In genomic region chr16:50024684-50025543, GRCh38 we compare ENCODE assay signal across 8 cellular contexts. TPM values are rescaled to one million over a fixed set of nuclear protein-coding genes. Genes with fewer than 3 reads are reported as not detected.
A peak's percentile ranks its signal among the peaks of the same experiment; 100 is the strongest.
DNase-seq lines count a peak whose midpoint lies in the region; ATAC-seq and TF ChIP-seq lines count a peak whose summit lies in the region.

A gene with protein sequence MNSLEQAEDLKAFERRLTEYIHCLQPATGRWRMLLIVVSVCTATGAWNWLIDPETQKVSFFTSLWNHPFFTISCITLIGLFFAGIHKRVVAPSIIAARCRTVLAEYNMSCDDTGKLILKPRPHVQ (plus strand): TSS chr16:50025225. CDS start chr16:50025316, 91 bp downstream.

- H3K4me3 Mint-ChIP-seq in T-helper 1 cell treated with Interleukin-12 subunit alpha and Interleukin-12 subunit beta and Interleukin-4 antibody, amounts not matched to agents 30 μg/mL and 1 μg/mL, for 36 hours: peak within 1 kb of the TSS; percentile 95

- peaks cover 1% of the 10 kb centered on the region for H3K36me3 Mint-ChIP-seq in T-helper 1 cell treated with Interleukin-12 subunit alpha and Interleukin-12 subunit beta and Interleukin-4 antibody, amounts not matched to agents 30 μg/mL and 1 μg/mL, for 36 hours (ENCODE audit: low read depth)

- TF ChIP-seq CTCF in left ventricle myocardium inferior (IDR thresholded peaks at IDR 0.05; ENCODE audit: borderline replicate concordance): peak; percentile 100
- TF ChIP-seq CTCF in prostate gland (IDR thresholded peaks at IDR 0.05): peak; percentile 99 to 100 (median 100)

- H3K4me1 ChIP-seq in left ventricle myocardium inferior (peaks cover 41% of the 10 kb centered on the region), prostate gland (replicated peaks) (no peaks in the 10 kb centered on the region), urinary bladder (ENCODE audit: insufficient read depth) (no peaks in the 10 kb centered on the region)

- peaks cover 7% of the 10 kb centered on the region for H3K27me3 Mint-ChIP-seq in T-helper 1 cell treated with Interleukin-12 subunit alpha and Interleukin-12 subunit beta and Interleukin-4 antibody, amounts not matched to agents 30 μg/mL and 1 μg/mL, for 36 hours (ENCODE audit: low read depth)

- peak; percentile 90 for DNase-seq in NCI-H1694 (lab: John Stamatoyannopoulos, UW)
- peak; percentile 57 to 97 (median 92) for DNase-seq in amygdala (lab: John Stamatoyannopoulos, UW)
- peak; percentile 93 for DNase-seq in left ventricle myocardium inferior
- peak; percentile 95 for DNase-seq in prostate gland (ENCODE audit: low spot score)

- peaks cover 19% of the 10 kb centered on the region for H3K4me1 Mint-ChIP-seq in T-helper 1 cell treated with Interleukin-12 subunit alpha and Interleukin-12 subunit beta and Interleukin-4 antibody, amounts not matched to agents 30 μg/mL and 1 μg/mL, for 36 hours (ENCODE audit: low read depth)

- H3K27me3 ChIP-seq in left ventricle myocardium inferior (ENCODE audit: low read depth): peaks cover 4% of the 10 kb centered on the region
- no peaks in the 10 kb centered on the region for H3K27me3 ChIP-seq in prostate gland (replicated peaks; ENCODE audit: insufficient read depth)

- TF ChIP-seq POLR2A in GM15510 (IDR thresholded peaks at IDR 0.05; ENCODE audit: borderline replicate concordance, extremely low read depth, insufficient read length): peak; percentile 70
- TF ChIP-seq POLR2A in prostate gland (IDR thresholded peaks at IDR 0.05): peak; percentile 49

- H3K36me3 ChIP-seq in left ventricle myocardium inferior: peaks cover 2% of the 10 kb centered on the region
- H3K36me3 ChIP-seq in prostate gland: no peaks in the 10 kb centered on the region
- H3K36me3 ChIP-seq in urinary bladder (ENCODE audit: insufficient read depth): no peaks in the 10 kb centered on the region

- peak within 1 kb of the TSS; percentile 87 for H3K27ac Mint-ChIP-seq in T-helper 1 cell treated with Interleukin-12 subunit alpha and Interleukin-12 subunit beta and Interleukin-4 antibody, amounts not matched to agents 30 μg/mL and 1 μg/mL, for 36 hours

- no peaks in the 10 kb centered on the region for H3K9me3 Mint-ChIP-seq in T-helper 1 cell treated with Interleukin-12 subunit alpha and Interleukin-12 subunit beta and Interleukin-4 antibody, amounts not matched to agents 30 μg/mL and 1 μg/mL, for 36 hours

- H3K9me3 ChIP-seq in left ventricle myocardium inferior (replicated peaks) (no peaks in the 10 kb centered on the region), prostate gland (no peaks in the 10 kb centered on the region)

- under 1% methylated on average over 65 of the region's 65 CpGs for WGBS in prostate gland
- under 1% methylated on average over 65 of the region's 65 CpGs for whole genome bisulfite sequencing in urinary bladder

- H3K27ac ChIP-seq in left ventricle myocardium inferior (replicated peaks) (peak within 1 kb of the TSS; percentile 89), prostate gland (peak within 1 kb of the TSS; percentile 77 to 79), urinary bladder (ENCODE audit: low read depth) (no peak within 1 kb of the TSS)

- peak; percentile 99 for ATAC-seq in HG02885 (IDR thresholded peaks at IDR 0.05; ENCODE audit: poor library complexity, unreplicated experiment)

- peak within 1 kb of the TSS; percentile 99 for H3K4me3 ChIP-seq in left ventricle myocardium inferior
- peak within 1 kb of the TSS; percentile 99 to 100 for H3K4me3 ChIP-seq in prostate gland
- peak within 1 kb of the TSS; percentile 87 for H3K4me3 ChIP-seq in urinary bladder (ENCODE audit: low read depth, low read length)

- intact Hi-C loops in left ventricle myocardium inferior (cut with micrococcal nuclease): no loop called here
- intact Hi-C loops in prostate gland (cut with DNase I): loop anchor here (5.0 to 10.0 kb wide), 6 partner anchors 37 to 782 kb away; partner anchors contain the start of genes BRD7 and TENT4B

RNA-seq across cellular contexts. Expression of the gene that starts here (rescaled TPM):
- total RNA-seq in left ventricle myocardium inferior: 18.9 TPM
- total RNA-seq in prostate gland: 10 to 100 TPM in 1 of 2 donors, 1 to 10 TPM in 1; 9.7 to 41.9 TPM
- total RNA-seq in urinary bladder: 39.3 TPM
- polyA plus RNA-seq in urinary bladder: 8.6 TPM
